Comparison of ENCODE assay signal across 12 cellular contexts in genomic region chr2:37454851-37455762, GRCh38.
A peak's percentile ranks its signal among the peaks of the same experiment; 100 is the strongest.
DNase-seq lines count a peak whose midpoint lies in the region; ATAC-seq and TF ChIP-seq lines count a peak whose summit lies in the region.
"Had no signal": no experiment of that assay in that cellular context is flagged by ENCODE, and none has a peak within 500 bp of the region (broad histone marks: within the 10 kb centered on the region; RNA-seq: fewer than 3 reads in every experiment).

No MANE protein-coding gene starts in this region.

- no peaks in the 10 kb centered on the region for H3K79me2 ChIP-seq in ACC112 (ENCODE audit: control insufficient read depth, insufficient read depth, low read length, unreplicated experiment)

- peaks cover 46% of the 10 kb centered on the region for H3K4me1 ChIP-seq in ACC112 (ENCODE audit: control insufficient read depth, insufficient read depth, low read length, unreplicated experiment)

- H3K4me3 Mint-ChIP-seq in brain: no peak overlapping the region
- H3K4me3 Mint-ChIP-seq: type B pancreatic cell had no signal

- no peaks in the 10 kb centered on the region for H3K9me3 Mint-ChIP-seq in brain
- H3K9me3 Mint-ChIP-seq in activated naive CD4-positive, alpha-beta T cell treated with anti-CD3 and anti-CD28 coated beads, Interleukin-2, amount 50 U/mL, for 72 hours: peaks cover 15 to 18% of the 10 kb centered on the region in 2 donors

- H2AFZ ChIP-seq in ACC112 (ENCODE audit: low read length, unreplicated experiment): no peak overlapping the region

- H3K36me3 Mint-ChIP-seq in brain: no peaks in the 10 kb centered on the region
- H3K36me3 Mint-ChIP-seq in activated naive CD4-positive, alpha-beta T cell treated with anti-CD3 and anti-CD28 coated beads, Interleukin-2, amount 50 U/mL, for 72 hours: peaks cover 10 to 13% of the 10 kb centered on the region in 2 donors
- H3K36me3 Mint-ChIP-seq: type B pancreatic cell had no signal

- no peaks in the 10 kb centered on the region for H3K27me3 ChIP-seq in ACC112 (ENCODE audit: insufficient read depth, low read length)

- DNase-seq in NCI-H1092 (lab: John Stamatoyannopoulos, UW): peak; percentile 15
- DNase-seq in left kidney (ENCODE audit: low read depth, low spot score): peak; percentile 56
- DNase-seq in head of caudate nucleus: no peak
- DNase-seq in activated naive CD4-positive, alpha-beta T cell treated with anti-CD3 and anti-CD28 coated beads, Interleukin-2, amount 50 U/mL, for 72 hours (ENCODE audit: low spot score in 2 of 2): no peak
- no peak for DNase-seq in cerebellar cortex (ENCODE audit: low spot score)
- DNase-seq: activated CD4-positive, alpha-beta T cell treated with anti-CD3 and anti-CD28 coated beads, Interleukin-2, amount 50 U/mL, for 1 hour; activated gamma-delta T cell; GDM1 had no signal

- H3K27ac ChIP-seq in ACC112 (ENCODE audit: low read depth, low read length): peak overlapping the region; percentile 56

- H3K36me3 ChIP-seq in ACC112 (ENCODE audit: insufficient read depth, low read length): no peaks in the 10 kb centered on the region

- no peak for TF ChIP-seq CTCF in brain (conservative IDR thresholded peaks at IDR 0.05)

- no peaks in the 10 kb centered on the region for H3K27me3 Mint-ChIP-seq in brain
- H3K27me3 Mint-ChIP-seq: type B pancreatic cell had no signal

- intact Hi-C loops in head of caudate nucleus (cut with DNase I): no loop called here

- peaks cover 36% of the 10 kb centered on the region for H3K4me1 Mint-ChIP-seq in brain

- peak overlapping the region in 3 of 5 experiments; percentile 14 to 77 (median 25) for H3K27ac Mint-ChIP-seq in brain
- no peak overlapping the region for H3K27ac Mint-ChIP-seq in activated naive CD4-positive, alpha-beta T cell treated with anti-CD3 and anti-CD28 coated beads, Interleukin-2, amount 50 U/mL, for 72 hours
- H3K27ac Mint-ChIP-seq: type B pancreatic cell had no signal

- no peak overlapping the region for H3K4me3 ChIP-seq in ACC112 (ENCODE audit: low read depth, low read length)

- ATAC-seq in HG03095 (IDR thresholded peaks at IDR 0.05; ENCODE audit: unreplicated experiment): no peak
- ATAC-seq in activated naive CD4-positive, alpha-beta T cell treated with anti-CD3 and anti-CD28 coated beads, Interleukin-2, amount 50 U/mL, for 72 hours: no peak

Comparison
In these comparisons a context has a peak if more than half of its experiments do, and no peak if none do; other contexts are left out.
1. DNase-seq: peak in NCI-H1092 (single experiment) and left kidney (single experiment); none in head of caudate nucleus (0 of 42), activated naive CD4-positive, alpha-beta T cell treated with anti-CD3 and anti-CD28 coated beads, Interleukin-2, amount 50 U/mL, for 72 hours (0 of 2) and cerebellar cortex (single experiment).
2. H3K27ac Mint-ChIP-seq: peak in brain (3 of 5); none in activated naive CD4-positive, alpha-beta T cell treated with anti-CD3 and anti-CD28 coated beads, Interleukin-2, amount 50 U/mL, for 72 hours (0 of 2).